In the genomic region with DNA sequence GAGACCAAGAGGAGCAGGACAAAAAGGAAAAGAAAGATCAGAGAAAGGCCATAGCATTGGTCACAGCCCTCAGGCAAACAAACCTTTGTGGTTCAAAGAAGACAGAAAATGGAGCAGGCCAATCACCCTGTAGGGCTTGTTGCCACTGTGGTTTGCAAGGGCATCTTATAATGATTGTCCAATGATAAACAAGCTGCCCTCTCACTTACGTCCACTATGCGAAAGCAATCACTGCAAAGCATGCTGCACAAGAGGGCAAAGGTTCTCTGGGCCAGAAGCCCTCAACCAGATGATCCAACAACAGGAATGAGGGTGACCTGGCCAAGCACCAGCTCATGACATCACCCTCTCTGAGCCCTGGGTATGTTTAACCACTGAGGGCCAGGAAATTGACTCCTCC, we compare ENCODE assay signal across 20 cellular contexts.
"Had no signal": no experiment of that assay in that cellular context is flagged by ENCODE, and none has a peak within 500 bp of the region (broad histone marks: within the 10 kb centered on the region; RNA-seq: fewer than 3 reads in every experiment).

No MANE protein-coding gene starts in this region.

- H3K27ac ChIP-seq: HL-60, RWPE1 had no signal

- FAIRE-seq: HTR-8/SVneo had no signal

- DNase-seq: KBM-7, MM.1S, NCI-H1092 treated with DMSO at 0.1 percent for 48 hours, NCI-H1436, NCI-H187, NCI-H2029, NCI-H2081 treated with DMSO at 0.1 percent for 48 hours, NCI-H2171, NCI-H226, NCI-H446, NCI-H510A, NCI-H524 treated with DMSO at 0.1 percent for 48 hours, NCI-H69, NCI-H774, SHP77, SK-N-SH, SW 1271 had no signal

- H3K4me2 ChIP-seq: SK-N-SH had no signal

- H3K9me3 ChIP-seq: SK-N-SH had no signal

- H3K9ac ChIP-seq: SK-N-SH had no signal
